In the genomic region with DNA sequence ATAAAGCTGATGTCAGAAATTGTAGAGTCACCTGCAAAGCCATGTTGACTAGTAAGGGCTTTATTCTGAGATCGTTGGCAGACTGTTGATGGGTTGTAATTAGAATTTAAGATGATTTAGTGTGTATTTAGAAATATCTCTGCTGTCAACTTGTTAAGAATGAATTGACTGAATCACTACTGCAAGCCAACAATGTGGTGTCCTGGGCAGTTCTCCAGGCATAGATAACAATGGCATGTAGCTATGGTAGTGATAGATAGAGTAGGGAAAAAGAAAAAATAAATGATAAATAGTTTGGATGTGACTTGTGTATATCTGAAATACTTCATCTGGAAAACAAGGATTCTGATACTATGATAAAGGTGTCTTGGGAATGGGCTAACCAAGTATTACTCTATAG, we compare ENCODE assay signal across 26 cellular contexts.
DNase-seq lines count a peak whose midpoint lies in the region; ATAC-seq, FAIRE-seq and TF ChIP-seq lines count a peak whose summit lies in the region.
"Had no signal": no experiment of that assay in that cellular context is flagged by ENCODE, and none has a peak within 500 bp of the region (broad histone marks: within the 10 kb centered on the region; RNA-seq: fewer than 3 reads in every experiment).

No MANE protein-coding gene starts in this region.

- H3K4me1 ChIP-seq in PC-3 (ENCODE audit: insufficient read depth, low read length): 0 out of 2 replicates have a peak, but pooled peaks cover 6% of the 10 kb centered on the region
- no peaks in the 10 kb centered on the region for H3K4me1 ChIP-seq in fibroblast of lung (ENCODE audit: control insufficient read depth, extremely low read depth, insufficient read depth, low read length)
- H3K4me1 ChIP-seq in GM23338 (ENCODE audit: insufficient read depth): peaks cover 6% of the 10 kb centered on the region
- H3K4me1 ChIP-seq in kidney (ENCODE audit: control insufficient read depth in 1 of 2, insufficient read depth in 1 of 2, low read depth in 1 of 2, low read length in 2 of 2): no peaks in the 10 kb centered on the region
- H3K4me1 ChIP-seq: adrenal gland, foreskin keratinocyte, sigmoid colon, testis had no signal

- H3K27ac Mint-ChIP-seq in GM23338 (no peak overlapping the region), osteocyte (ENCODE audit: unreplicated experiment) (no peak overlapping the region)
- H3K27ac Mint-ChIP-seq: activated CD8-positive, alpha-beta T cell treated with anti-CD3 and anti-CD28 coated beads, Interleukin-2, amount 10 ng/mL, durations not matched to agents 7 days and 5 days; mesothelial cell of epicardium; natural killer cell; stimulated activated effector memory CD8-positive, alpha-beta T cell treated with anti-CD3 and anti-CD28 coated beads, Interleukin-12 subunit alpha, Interleukin-12 subunit beta, amount 100 ng/mL, for 72 hours had no signal

- POLR2A ChIA-PET in PC-3 (lab: Charles Lee; ENCODE audit: unreplicated experiment): interaction anchor here (0.7 kb wide), 1 partner anchor 283 kb away, joined by 3 read pairs; no protein-coding TSS in a partner anchor

- H3K27me3 Mint-ChIP-seq in GM23338 (ENCODE audit: insufficient read depth, low read depth, poor library complexity): no peaks in the 10 kb centered on the region
- no peaks in the 10 kb centered on the region for H3K27me3 Mint-ChIP-seq in osteocyte (ENCODE audit: unreplicated experiment)

- no TSS peak for BruUV-seq in PC-3 (replicated peaks; lab: Mats Ljungman, UMichigan)

- H3K36me3 ChIP-seq in PC-3 (ENCODE audit: low read depth, low read length) (no peaks in the 10 kb centered on the region), fibroblast of lung (ENCODE audit: control insufficient read depth, insufficient read depth, low read length) (no peaks in the 10 kb centered on the region), GM23338 (ENCODE audit: insufficient read depth) (no peaks in the 10 kb centered on the region; the same call in 1 of the 2 replicates), kidney (ENCODE audit: control insufficient read depth in 1 of 2, insufficient read depth in 2 of 2, low read length in 2 of 2) (no peaks in the 10 kb centered on the region)
- H3K36me3 ChIP-seq: adrenal gland, left ventricle myocardium inferior, sigmoid colon had no signal

- H3K4me3 Mint-ChIP-seq in GM23338 (no peak overlapping the region), osteocyte (ENCODE audit: unreplicated experiment) (no peak overlapping the region)
- H3K4me3 Mint-ChIP-seq: activated CD8-positive, alpha-beta T cell treated with anti-CD3 and anti-CD28 coated beads, Interleukin-2, amount 10 ng/mL, durations not matched to agents 7 days and 5 days; mesothelial cell of epicardium; natural killer cell; stimulated activated effector memory CD8-positive, alpha-beta T cell treated with anti-CD3 and anti-CD28 coated beads, Interleukin-12 subunit alpha, Interleukin-12 subunit beta, amount 100 ng/mL, for 72 hours had no signal

- no peaks in the 10 kb centered on the region for H4K20me1 ChIP-seq in PC-3 (ENCODE audit: low read length)
- no peaks in the 10 kb centered on the region for H4K20me1 ChIP-seq in fibroblast of lung (ENCODE audit: control insufficient read depth, extremely low read depth, insufficient read depth, low read length)
- no peaks in the 10 kb centered on the region for H4K20me1 ChIP-seq in GM23338 (replicated peaks; ENCODE audit: insufficient read depth)

- peak; percentile 14 for DNase-seq in Ammon's horn (ENCODE audit: low spot score)
- peak; percentile 9 for DNase-seq in LHCN-M2 (ENCODE audit: low read depth)
- DNase-seq in PC-3: peak; percentile 24
- peak; percentile 15 to 86 for DNase-seq in fibroblast of lung (ENCODE audit: low read depth in 2 of 2)
- no peak for DNase-seq in GM23338 (ENCODE audit: low spot score)
- no peak for DNase-seq in MV-4-11 (lab: John Stamatoyannopoulos, UW)
- DNase-seq in osteocyte (ENCODE audit: extremely low spot score, unreplicated experiment): no peak
- DNase-seq in kidney: no peak
- DNase-seq: activated CD4-positive, alpha-beta T cell treated with anti-CD3 and anti-CD28 coated beads for 1 hour; activated CD8-positive, alpha-beta T cell treated with anti-CD3 and anti-CD28 coated beads, Interleukin-2, amount 10 ng/mL, durations not matched to agents 7 days and 5 days; caudate nucleus; Kasumi-1; left ventricle myocardium inferior; natural killer cell; NCI-H774; posterior cingulate gyrus; sigmoid colon; testis had no signal

- H3K79me2 ChIP-seq in PC-3 (ENCODE audit: low read length) (no peaks in the 10 kb centered on the region), fibroblast of lung (ENCODE audit: control insufficient read depth, insufficient read depth, low read length) (no peaks in the 10 kb centered on the region), GM23338 (replicated peaks; ENCODE audit: insufficient read depth) (no peaks in the 10 kb centered on the region)

- no peak overlapping the region for H3K4me2 ChIP-seq in PC-3 (ENCODE audit: low read length)
- H3K4me2 ChIP-seq in fibroblast of lung (ENCODE audit: extremely low read depth, insufficient read depth, low read length): no peak overlapping the region
- H3K4me2 ChIP-seq in GM23338: no peak overlapping the region

- H3K36me3 Mint-ChIP-seq in GM23338 (ENCODE audit: low read depth): peaks cover 2% of the 10 kb centered on the region; the same call in 2 of the 3 replicates
- no peaks in the 10 kb centered on the region for H3K36me3 Mint-ChIP-seq in osteocyte (ENCODE audit: unreplicated experiment)
- H3K36me3 Mint-ChIP-seq: mesothelial cell of epicardium; natural killer cell; stimulated activated effector memory CD8-positive, alpha-beta T cell treated with anti-CD3 and anti-CD28 coated beads, Interleukin-12 subunit alpha, Interleukin-12 subunit beta, amount 100 ng/mL, for 72 hours had no signal

- H3K9ac ChIP-seq in PC-3 (ENCODE audit: low read length) (no peak overlapping the region), fibroblast of lung (ENCODE audit: insufficient read depth, low read length) (no peak overlapping the region), kidney (ENCODE audit: low read length in 2 of 2) (no peak overlapping the region)

- intact Hi-C loops in PC-3 (cut with micrococcal nuclease) (no loop called here), kidney (cut with DNase I) (no loop called here)

- FAIRE-seq in kidney (lab: Jason Lieb, UNC): no peak
- FAIRE-seq: endothelial cell of umbilical vein, GM18507, TTC549 had no signal

- H3K9me3 Mint-ChIP-seq in GM23338 (peaks cover 13% of the 10 kb centered on the region), osteocyte (ENCODE audit: unreplicated experiment) (peaks cover 5% of the 10 kb centered on the region)
- H3K9me3 Mint-ChIP-seq: stimulated activated effector memory CD8-positive, alpha-beta T cell treated with anti-CD3 and anti-CD28 coated beads, Interleukin-12 subunit alpha, Interleukin-12 subunit beta, amount 100 ng/mL, for 72 hours had no signal

- H3K4me1 Mint-ChIP-seq in GM23338: peaks cover 5% of the 10 kb centered on the region
- H3K4me1 Mint-ChIP-seq in osteocyte (ENCODE audit: unreplicated experiment): no peaks in the 10 kb centered on the region
- H3K4me1 Mint-ChIP-seq: natural killer cell; stimulated activated effector memory CD8-positive, alpha-beta T cell treated with anti-CD3 and anti-CD28 coated beads, Interleukin-12 subunit alpha, Interleukin-12 subunit beta, amount 100 ng/mL, for 72 hours had no signal

- H3K4me3 ChIP-seq in PC-3 (ENCODE audit: low read length): no peak overlapping the region
- H3K4me3 ChIP-seq in fibroblast of lung (replicated peaks in 1 of 4; ENCODE audit: control extremely low read depth in 1 of 4, insufficient read depth in 1 of 4, low read depth in 3 of 4, low read length in 4 of 4): no peak overlapping the region
- H3K4me3 ChIP-seq in GM23338: no peak overlapping the region
- H3K4me3 ChIP-seq in kidney (ENCODE audit: low read length in 2 of 2): no peak overlapping the region
- H3K4me3 ChIP-seq: adrenal gland, left ventricle myocardium inferior, sigmoid colon, testis had no signal

- ATAC-seq in PC-3 (peak; percentile 66), GM23338 (no peak)
- ATAC-seq: activated CD8-positive, alpha-beta T cell treated with anti-CD3 and anti-CD28 coated beads, Interleukin-2, amount 10 ng/mL, durations not matched to agents 7 days and 5 days; foreskin keratinocyte; natural killer cell; Right ventricle myocardium inferior; stimulated activated effector memory CD8-positive, alpha-beta T cell treated with anti-CD3 and anti-CD28 coated beads, Interleukin-12 subunit alpha, Interleukin-12 subunit beta, amount 100 ng/mL, for 72 hours had no signal

- H3K9me3 ChIP-seq in PC-3 (ENCODE audit: low read length) (no peaks in the 10 kb centered on the region), fibroblast of lung (ENCODE audit: control insufficient read depth, insufficient read depth, low read depth, low read length) (no peaks in the 10 kb centered on the region), kidney (ENCODE audit: control insufficient read depth in 1 of 2, low read length in 2 of 2) (no peaks in the 10 kb centered on the region)
- H3K9me3 ChIP-seq: adrenal gland, sigmoid colon, testis had no signal

- H2AFZ ChIP-seq in PC-3 (ENCODE audit: low read length) (no peak overlapping the region), fibroblast of lung (ENCODE audit: low read length) (no peak overlapping the region), GM23338 (no peak overlapping the region)

- TF ChIP-seq CTCF in PC-3 (conservative IDR thresholded peaks at IDR 0.05; ENCODE audit: low read depth, low read length) (no peak), fibroblast of lung (conservative IDR thresholded peaks at IDR 0.05 in 1 of 2, IDR thresholded peaks at IDR 0.05 in 1 of 2; ENCODE audit: low read depth in 1 of 2, low read length in 2 of 2) (no peak), GM23338 (conservative IDR thresholded peaks at IDR 0.05; ENCODE audit: low read depth in 2 of 2) (no peak), osteocyte (IDR thresholded peaks at IDR 0.05) (no peak), kidney (IDR thresholded peaks at IDR 0.05; ENCODE audit: borderline replicate concordance, extremely low read depth, insufficient read depth) (no peak)

- H3F3A ChIP-seq in PC-3 (ENCODE audit: low read length, unreplicated experiment) (no peaks in the 10 kb centered on the region), GM23338 (replicated peaks; ENCODE audit: low read depth) (no peaks in the 10 kb centered on the region)

- H3K27me3 ChIP-seq in PC-3 (ENCODE audit: low read length) (no peaks in the 10 kb centered on the region), fibroblast of lung (ENCODE audit: control insufficient read depth, insufficient read depth, low read length) (no peaks in the 10 kb centered on the region), GM23338 (ENCODE audit: insufficient read depth) (no peaks in the 10 kb centered on the region)
- H3K27me3 ChIP-seq: adrenal gland, foreskin keratinocyte, sigmoid colon, testis had no signal

- H3K9me2 ChIP-seq in PC-3 (replicated peaks; ENCODE audit: low read length): no peaks in the 10 kb centered on the region
- H3K9me2 ChIP-seq in GM23338 (ENCODE audit: insufficient read depth): no peaks in the 10 kb centered on the region

- CTCF ChIA-PET in PC-3 (lab: Charles Lee): no interaction called here

- H3K27ac ChIP-seq in PC-3 (ENCODE audit: low read length) (0 out of 2 replicates have a peak overlapping the region, but pooled peaks have one; percentile 23), fibroblast of lung (ENCODE audit: insufficient read depth, low read length) (no peak overlapping the region), GM23338 (ENCODE audit: low read depth) (no peak overlapping the region), kidney (ENCODE audit: low read depth in 2 of 2, low read length in 2 of 2) (no peak overlapping the region)
- H3K27ac ChIP-seq: adrenal gland, foreskin keratinocyte, left ventricle myocardium inferior, sigmoid colon, testis had no signal

Comparison
In these comparisons a context has a peak if more than half of its experiments do, and no peak if none do; other contexts are left out.
1. DNase-seq: peak in Ammon's horn (single experiment), LHCN-M2 (single experiment), PC-3 (single experiment) and fibroblast of lung (2 of 2); none in GM23338 (single experiment), MV-4-11 (single experiment), osteocyte (single experiment) and kidney (single experiment).